Comparison of ENCODE assay signal across 10 cellular contexts in genomic region chr4:94455081-94455480, GRCh38. TPM values are rescaled to one million over a fixed set of nuclear protein-coding genes. Genes with fewer than 3 reads are reported as not detected.
DNase-seq lines count a peak whose midpoint lies in the region; ATAC-seq and TF ChIP-seq lines count a peak whose summit lies in the region.
"Had no signal": no experiment of that assay in that cellular context is flagged by ENCODE, and none has a peak within 500 bp of the region (broad histone marks: within the 10 kb centered on the region; RNA-seq: fewer than 3 reads in every experiment).

No MANE protein-coding gene starts in this region.

- H3K4me1 ChIP-seq in Loucy (ENCODE audit: insufficient read depth, low read length, poor library complexity, severe bottlenecking), result peaks cover 64% of the 10 kb centered on the region
- peaks cover 27 to 59% of the 10 kb centered on the region in 2 donors for H3K4me1 ChIP-seq in thoracic aorta (ENCODE audit: control insufficient read depth in 1 of 2, low read depth in 2 of 2)

- peak overlapping the region; percentile 98 to 100 for H3K27ac ChIP-seq in thoracic aorta

- TF ChIP-seq CTCF in Loucy (conservative IDR thresholded peaks at IDR 0.05; ENCODE audit: low read length) (no peak), cardiac fibroblast (IDR thresholded peaks at IDR 0.05; ENCODE audit: low read depth, low read length) (no peak), thoracic aorta (IDR thresholded peaks at IDR 0.05) (no peak)

- peak; percentile 15 for ATAC-seq in thoracic aorta (ENCODE audit: insufficient number of reproducible peaks, low FRiP score, low read depth)
- no peak for ATAC-seq in HG03097 (IDR thresholded peaks at IDR 0.05; ENCODE audit: low FRiP score, unreplicated experiment)
- ATAC-seq: HCT116 had no signal

- H3K27me3 ChIP-seq in Loucy (ENCODE audit: insufficient read depth, low read length, poor library complexity, severe bottlenecking) (no peaks in the 10 kb centered on the region), thoracic aorta (replicated peaks; ENCODE audit: insufficient read depth) (no peaks in the 10 kb centered on the region)

- peak overlapping the region; percentile 89 for H3K4me2 ChIP-seq in Loucy (ENCODE audit: low read depth, low read length, poor library complexity, severe bottlenecking)

- H3K4me3 ChIP-seq in Loucy (ENCODE audit: low read length, poor library complexity, severe bottlenecking), result peak overlapping the region; percentile 85
- no peak overlapping the region for H3K4me3 ChIP-seq in cardiac fibroblast (replicated peaks in 1 of 2; ENCODE audit: low read depth in 2 of 2, low read length in 2 of 2)
- H3K4me3 ChIP-seq in thoracic aorta, result peak overlapping the region; percentile 99

- H3K36me3 ChIP-seq in Loucy (ENCODE audit: insufficient read depth, low read length) (no peaks in the 10 kb centered on the region), thoracic aorta (peaks cover 5% of the 10 kb centered on the region)

- H3K9me2 ChIP-seq in Loucy (replicated peaks; ENCODE audit: low read depth, low read length), result no peaks in the 10 kb centered on the region

- H4K20me1 ChIP-seq in Loucy (ENCODE audit: insufficient read depth, low read length, poor library complexity, severe bottlenecking), result peaks cover 11% of the 10 kb centered on the region

- H3K9me3 ChIP-seq in Loucy (ENCODE audit: insufficient read depth, low read depth, low read length) (no peaks in the 10 kb centered on the region), thoracic aorta (no peaks in the 10 kb centered on the region)

- peaks cover 71% of the 10 kb centered on the region for H3K79me2 ChIP-seq in Loucy (ENCODE audit: insufficient read depth, low read length)

- no peaks in the 10 kb centered on the region for H3F3A ChIP-seq in Loucy (ENCODE audit: low read depth)

- peak overlapping the region; percentile 82 for H3K9ac ChIP-seq in Loucy (ENCODE audit: low read depth, low read length, poor library complexity, severe bottlenecking)

- H2AFZ ChIP-seq in Loucy (ENCODE audit: low read length), result no peak overlapping the region

- peak; percentile 87 to 89 for DNase-seq in cardiac fibroblast (ENCODE audit: low read depth in 2 of 2)
- DNase-seq in kidney tubule cell (ENCODE audit: low spot score), result peak; percentile 50
- DNase-seq in thoracic aorta (ENCODE audit: low spot score), result peak; percentile 65
- no peak for DNase-seq in NCI-H146 (lab: John Stamatoyannopoulos, UW)
- DNase-seq in HuH-7.5 (ENCODE audit: low spot score), result no peak
- DNase-seq in foreskin melanocyte, result no peak
- DNase-seq: stimulated activated CD4-positive, alpha-beta T cell treated with anti-CD3 and anti-CD28 coated beads, Interleukin-4, amount 100 ng/mL, for 24 hours had no signal

RNA-seq across cellular contexts. Expression of gene PDLIM5, which starts 3.3 kb away (rescaled TPM):
- 100 to 1,000 TPM; 275 to 328 TPM for total RNA-seq in thoracic aorta

Comparison
In these comparisons a context has a peak if more than half of its experiments do, and no peak if none do; other contexts are left out.
1. H3K4me3 ChIP-seq: peak in Loucy (single experiment) and thoracic aorta (single experiment); none in cardiac fibroblast (0 of 2).
2. DNase-seq: peak in cardiac fibroblast (2 of 2), kidney tubule cell (single experiment) and thoracic aorta (single experiment); none in NCI-H146 (single experiment), HuH-7.5 (single experiment) and foreskin melanocyte (single experiment).